ENCODE assay signal across 24 cellular contexts in the genomic region with DNA sequence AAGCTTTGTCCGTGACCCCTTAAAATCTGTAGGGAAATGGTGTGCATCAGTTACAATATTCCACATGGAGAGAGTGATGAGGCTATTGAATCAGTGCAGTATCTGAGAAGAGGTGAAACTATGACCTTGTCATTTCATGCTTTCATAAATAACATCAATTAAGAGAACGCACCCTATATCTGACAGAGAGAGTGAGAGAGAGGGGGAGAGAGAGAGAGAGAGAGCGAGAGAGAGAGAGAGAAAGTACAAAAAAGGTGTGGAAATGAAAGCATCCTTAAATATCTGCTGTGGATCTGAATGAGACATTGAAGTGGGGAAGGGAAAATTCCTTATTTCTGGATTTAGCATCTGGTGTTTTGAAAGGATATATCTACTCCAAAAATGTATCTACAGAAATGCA. TPM values are rescaled to one million over a fixed set of nuclear protein-coding genes. Genes with fewer than 3 reads are reported as not detected.
A peak's percentile ranks its signal among the peaks of the same experiment; 100 is the strongest.
DNase-seq lines count a peak whose midpoint lies in the region; ATAC-seq, FAIRE-seq and TF ChIP-seq lines count a peak whose summit lies in the region.
"Had no signal": no experiment of that assay in that cellular context is flagged by ENCODE, and none has a peak within 500 bp of the region (broad histone marks: within the 10 kb centered on the region; RNA-seq: fewer than 3 reads in every experiment).

No MANE protein-coding gene starts in this region.

- intact Hi-C loops in activated CD4-positive, alpha-beta T cell treated with anti-CD3 and anti-CD28 coated beads, Interleukin-2, amount 10 ng/mL, durations not matched to agents 24 days and 14 days (cut with micrococcal nuclease): loop anchor here (5.0 to 10.0 kb wide), 4 partner anchors 325 to 820 kb away; a partner anchor contains a TSS

- peaks cover 2% of the 10 kb centered on the region for H3K27me3 Mint-ChIP-seq in activated CD4-positive, alpha-beta T cell treated with anti-CD3 and anti-CD28 coated beads, Interleukin-2, amount 10 ng/mL, durations not matched to agents 24 days and 14 days
- peaks cover 4% of the 10 kb centered on the region for H3K27me3 Mint-ChIP-seq in stimulated activated naive CD8-positive, alpha-beta T cell treated with anti-CD3 and anti-CD28 coated beads, Interleukin-15, Interleukin-2, amounts not matched to agents 100 ng/mL and 50 ng/mL, for 24 hours
- peaks cover 15% of the 10 kb centered on the region for H3K27me3 Mint-ChIP-seq in activated naive CD8-positive, alpha-beta T cell treated with anti-CD3 and anti-CD28 coated beads, Interleukin-2, amount 50 U/mL, for 24 hours

- DNase-seq in activated CD4-positive, alpha-beta T cell treated with anti-CD3 and anti-CD28 coated beads, Interleukin-2, amount 10 ng/mL, durations not matched to agents 24 days and 14 days: no peak
- no peak for DNase-seq in activated CD4-positive, alpha-beta T cell treated with anti-CD3 and anti-CD28 coated beads, Interleukin-2, amount 50 U/mL, for 4 hours
- DNase-seq in stimulated activated naive CD8-positive, alpha-beta T cell treated with anti-CD3 and anti-CD28 coated beads, Interleukin-15, Interleukin-2, amounts not matched to agents 100 U/mL and 50 U/mL, for 24 hours: no peak
- no peak for DNase-seq in activated naive CD8-positive, alpha-beta T cell treated with anti-CD3 and anti-CD28 coated beads, Interleukin-2, amount 50 U/mL, for 24 hours
- DNase-seq in SK-N-DZ (ENCODE audit: low spot score): no peak
- no peak for DNase-seq in GM03348 (ENCODE audit: low spot score)
- no peak for DNase-seq in H54 (ENCODE audit: insufficient read length, low spot score)
- DNase-seq: 8988T, AML-193, DMS53, EL, GF-D8, MG63, NCI-H1417, NCI-H1694 treated with DMSO at 0.1 percent for 48 hours, NCI-H2081 treated with DMSO at 0.1 percent for 48 hours, NCI-H446, NCI-H526, Peyer's patch, SJCRH30 had no signal

- H3K4me3 Mint-ChIP-seq in activated CD4-positive, alpha-beta T cell treated with anti-CD3 and anti-CD28 coated beads, Interleukin-2, amount 10 ng/mL, durations not matched to agents 24 days and 14 days: peak overlapping the region; percentile 25
- H3K4me3 Mint-ChIP-seq in stimulated activated naive CD8-positive, alpha-beta T cell treated with anti-CD3 and anti-CD28 coated beads, Interleukin-15, Interleukin-2, amounts not matched to agents 100 ng/mL and 50 ng/mL, for 24 hours: peak overlapping the region; percentile 1
- peak overlapping the region; percentile 3 for H3K4me3 Mint-ChIP-seq in activated naive CD8-positive, alpha-beta T cell treated with anti-CD3 and anti-CD28 coated beads, Interleukin-2, amount 50 U/mL, for 24 hours
- H3K4me3 Mint-ChIP-seq: CD14-positive monocyte had no signal

- ATAC-seq in stimulated activated naive CD8-positive, alpha-beta T cell treated with anti-CD3 and anti-CD28 coated beads, Interleukin-15, Interleukin-2, amounts not matched to agents 100 U/mL and 50 U/mL, for 24 hours: no peak
- no peak for ATAC-seq in activated naive CD8-positive, alpha-beta T cell treated with anti-CD3 and anti-CD28 coated beads, Interleukin-2, amount 50 U/mL, for 24 hours

- FAIRE-seq in H54 (lab: Jason Lieb, UNC): no peak
- FAIRE-seq: D721Med, H1 had no signal

- peaks cover 64% of the 10 kb centered on the region for H3K4me1 Mint-ChIP-seq in activated CD4-positive, alpha-beta T cell treated with anti-CD3 and anti-CD28 coated beads, Interleukin-2, amount 10 ng/mL, durations not matched to agents 24 days and 14 days
- peaks cover 71% of the 10 kb centered on the region for H3K4me1 Mint-ChIP-seq in stimulated activated naive CD8-positive, alpha-beta T cell treated with anti-CD3 and anti-CD28 coated beads, Interleukin-15, Interleukin-2, amounts not matched to agents 100 ng/mL and 50 ng/mL, for 24 hours (ENCODE audit: low read depth)
- peaks cover 78% of the 10 kb centered on the region for H3K4me1 Mint-ChIP-seq in activated naive CD8-positive, alpha-beta T cell treated with anti-CD3 and anti-CD28 coated beads, Interleukin-2, amount 50 U/mL, for 24 hours

- H3K9me3 Mint-ChIP-seq in activated CD4-positive, alpha-beta T cell treated with anti-CD3 and anti-CD28 coated beads, Interleukin-2, amount 10 ng/mL, durations not matched to agents 24 days and 14 days: no peaks in the 10 kb centered on the region
- no peaks in the 10 kb centered on the region for H3K9me3 Mint-ChIP-seq in stimulated activated naive CD8-positive, alpha-beta T cell treated with anti-CD3 and anti-CD28 coated beads, Interleukin-15, Interleukin-2, amounts not matched to agents 100 ng/mL and 50 ng/mL, for 24 hours
- no peaks in the 10 kb centered on the region for H3K9me3 Mint-ChIP-seq in activated naive CD8-positive, alpha-beta T cell treated with anti-CD3 and anti-CD28 coated beads, Interleukin-2, amount 50 U/mL, for 24 hours

- TF ChIP-seq POLR2A in H54 (IDR thresholded peaks at IDR 0.05; ENCODE audit: low read depth, low read length): no peak

- H3K27ac Mint-ChIP-seq in activated CD4-positive, alpha-beta T cell treated with anti-CD3 and anti-CD28 coated beads, Interleukin-2, amount 10 ng/mL, durations not matched to agents 24 days and 14 days: peak overlapping the region; percentile 12
- H3K27ac Mint-ChIP-seq in stimulated activated naive CD8-positive, alpha-beta T cell treated with anti-CD3 and anti-CD28 coated beads, Interleukin-15, Interleukin-2, amounts not matched to agents 100 ng/mL and 50 ng/mL, for 24 hours: peak overlapping the region; percentile 65
- H3K27ac Mint-ChIP-seq in activated naive CD8-positive, alpha-beta T cell treated with anti-CD3 and anti-CD28 coated beads, Interleukin-2, amount 50 U/mL, for 24 hours: peak overlapping the region; percentile 21

- peaks cover 51% of the 10 kb centered on the region for H3K36me3 Mint-ChIP-seq in activated CD4-positive, alpha-beta T cell treated with anti-CD3 and anti-CD28 coated beads, Interleukin-2, amount 10 ng/mL, durations not matched to agents 24 days and 14 days (ENCODE audit: low read depth)
- H3K36me3 Mint-ChIP-seq in stimulated activated naive CD8-positive, alpha-beta T cell treated with anti-CD3 and anti-CD28 coated beads, Interleukin-15, Interleukin-2, amounts not matched to agents 100 ng/mL and 50 ng/mL, for 24 hours (ENCODE audit: low read depth): peaks cover 22% of the 10 kb centered on the region
- H3K36me3 Mint-ChIP-seq in activated naive CD8-positive, alpha-beta T cell treated with anti-CD3 and anti-CD28 coated beads, Interleukin-2, amount 50 U/mL, for 24 hours (ENCODE audit: low read depth): peaks cover 41% of the 10 kb centered on the region
- H3K36me3 Mint-ChIP-seq: CD14-positive monocyte had no signal

RNA-seq across cellular contexts. Expression of a gene that starts 12.4 kb away (rescaled TPM):
- 28.7 and 32.1 TPM in 2 replicates for total RNA-seq in activated CD4-positive, alpha-beta T cell treated with anti-CD3 and anti-CD28 coated beads, Interleukin-2, amount 10 ng/mL, durations not matched to agents 24 days and 14 days
- polyA plus RNA-seq in SK-N-DZ (2014; cell fraction: cytosol; rRNA removed): 101 and 125 TPM in 2 replicates
- polyA plus RNA-seq in SK-N-DZ (2014; cell fraction: nucleus; rRNA removed): 82.9 and 88.0 TPM in 2 replicates

Comparison
In these comparisons a context has a peak if more than half of its experiments do, and no peak if none do; other contexts are left out.
1. H3K27ac Mint-ChIP-seq: peak in every context shown above with its lines; median percentile 65 in stimulated activated naive CD8-positive, alpha-beta T cell treated with anti-CD3 and anti-CD28 coated beads, Interleukin-15, Interleukin-2, amounts not matched to agents 100 ng/mL and 50 ng/mL, for 24 hours; 21 in activated naive CD8-positive, alpha-beta T cell treated with anti-CD3 and anti-CD28 coated beads, Interleukin-2, amount 50 U/mL, for 24 hours; 12 in activated CD4-positive, alpha-beta T cell treated with anti-CD3 and anti-CD28 coated beads, Interleukin-2, amount 10 ng/mL, durations not matched to agents 24 days and 14 days.